In the genomic region with DNA sequence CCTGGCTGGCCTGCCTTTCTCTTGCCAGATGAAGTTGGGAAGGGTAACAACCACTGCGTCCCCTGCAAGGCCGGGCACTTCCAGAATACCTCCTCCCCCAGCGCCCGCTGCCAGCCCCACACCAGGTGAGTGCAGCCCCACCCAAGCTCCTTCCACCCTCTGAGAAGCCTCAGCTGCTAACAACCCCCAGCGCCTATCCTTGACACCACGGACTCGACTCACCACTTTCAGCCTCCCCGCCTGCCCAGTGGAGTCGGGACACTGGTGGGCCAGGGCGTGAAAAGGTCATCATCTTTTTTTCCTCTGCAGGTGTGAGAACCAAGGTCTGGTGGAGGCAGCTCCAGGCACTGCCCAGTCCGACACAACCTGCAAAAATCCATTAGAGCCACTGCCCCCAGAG, we compare ENCODE assay signal across 1 cellular context.
TF ChIP-seq lines count a peak whose summit lies in the region.

No MANE protein-coding gene starts in this region.

TF ChIP-seq in A549, 52 proteins besides CTCF, POLR2A, EP300 and RAD21:
- no peak for TF ChIP-seq BCL3 (IDR thresholded peaks at IDR 0.05)
TF ChIP-seq in A549: peak in this region for 0.
